1 cellular context compared by ENCODE assay signal in genomic region chr1:30878016-30878415, GRCh38.
TF ChIP-seq lines count a peak whose summit lies in the region.

No MANE protein-coding gene starts in this region.

TF ChIP-seq in IMR-90, 13 proteins besides CTCF, POLR2A, EP300 and RAD21:
- TF ChIP-seq, protein P1, sequence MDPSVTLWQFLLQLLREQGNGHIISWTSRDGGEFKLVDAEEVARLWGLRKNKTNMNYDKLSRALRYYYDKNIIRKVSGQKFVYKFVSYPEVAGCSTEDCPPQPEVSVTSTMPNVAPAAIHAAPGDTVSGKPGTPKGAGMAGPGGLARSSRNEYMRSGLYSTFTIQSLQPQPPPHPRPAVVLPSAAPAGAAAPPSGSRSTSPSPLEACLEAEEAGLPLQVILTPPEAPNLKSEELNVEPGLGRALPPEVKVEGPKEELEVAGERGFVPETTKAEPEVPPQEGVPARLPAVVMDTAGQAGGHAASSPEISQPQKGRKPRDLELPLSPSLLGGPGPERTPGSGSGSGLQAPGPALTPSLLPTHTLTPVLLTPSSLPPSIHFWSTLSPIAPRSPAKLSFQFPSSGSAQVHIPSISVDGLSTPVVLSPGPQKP (IDR thresholded peaks at IDR 0.05; ENCODE audit: borderline replicate concordance, low read depth, low read length), result no peak
- TF ChIP-seq RCOR1 (IDR thresholded peaks at IDR 0.05; ENCODE audit: insufficient replicate concordance, low read length) (no peak), FOS (IDR thresholded peaks at IDR 0.05; ENCODE audit: low read depth, low read length) (no peak), RFX5 (IDR thresholded peaks at IDR 0.05; ENCODE audit: low read depth, low read length) (no peak), NFE2L2 (IDR thresholded peaks at IDR 0.05; ENCODE audit: low read depth, low read length) (no peak), MAZ (IDR thresholded peaks at IDR 0.05; ENCODE audit: borderline replicate concordance, low read depth, low read length) (no peak; the same call in 1 of the 2 replicates), CEBPB (IDR thresholded peaks at IDR 0.05; ENCODE audit: low read depth, low read length) (no peak), SMC3 (IDR thresholded peaks at IDR 0.05; ENCODE audit: low read depth, low read length) (no peak), CHD1 (IDR thresholded peaks at IDR 0.05; ENCODE audit: low read depth, low read length) (no peak), BHLHE40 (IDR thresholded peaks at IDR 0.05; ENCODE audit: low read depth, low read length) (no peak), MXI1 (IDR thresholded peaks at IDR 0.05; ENCODE audit: borderline replicate concordance, low read depth, low read length) (no peak), USF2 (IDR thresholded peaks at IDR 0.05; ENCODE audit: low read depth, low read length) (no peak), MAFK (IDR thresholded peaks at IDR 0.05; ENCODE audit: low read depth, low read length) (no peak)
